In genomic region chr18:55401638-55402191, GRCh38 we compare ENCODE assay signal across 7 cellular contexts.
A peak's percentile ranks its signal among the peaks of the same experiment; 100 is the strongest.
DNase-seq lines count a peak whose midpoint lies in the region; ATAC-seq, FAIRE-seq and TF ChIP-seq lines count a peak whose summit lies in the region.

No MANE protein-coding gene starts in this region.

- TF ChIP-seq CTCF in OCI-LY3 (IDR thresholded peaks at IDR 0.05; ENCODE audit: low read depth, low read length) = no peak

- peak; percentile 69 for DNase-seq in fibroblast of gingiva (ENCODE audit: low read depth)
- DNase-seq in urothelium cell line (ENCODE audit: low spot score) = peak; percentile 27
- DNase-seq in NCI-H524 (lab: John Stamatoyannopoulos, UW) = no peak
- no peak for DNase-seq in foreskin melanocyte

- peaks cover 100% of the 10 kb centered on the region for H3K79me2 ChIP-seq in OCI-LY3 (ENCODE audit: low read length)

- H3K4me3 ChIP-seq in OCI-LY3 (ENCODE audit: low read length) (no peak overlapping the region), muscle layer of duodenum (ENCODE audit: low read depth in 1 of 2, low read length in 2 of 2) (peak overlapping the region; percentile 52 to 59)

- peaks cover 99% of the 10 kb centered on the region for H4K20me1 ChIP-seq in OCI-LY3 (ENCODE audit: insufficient read depth, low read length)

- H3K9ac ChIP-seq in OCI-LY3 (ENCODE audit: low read length) = no peak overlapping the region

- H3K9me3 ChIP-seq in OCI-LY3 (ENCODE audit: insufficient read depth, low read length) (no peaks in the 10 kb centered on the region), muscle layer of duodenum (ENCODE audit: control insufficient read depth in 1 of 2, low read length in 2 of 2) (no peaks in the 10 kb centered on the region)

- no peaks in the 10 kb centered on the region for H3K27me3 ChIP-seq in OCI-LY3 (ENCODE audit: low read depth, low read length)
- no peaks in the 10 kb centered on the region for H3K27me3 ChIP-seq in muscle layer of duodenum (ENCODE audit: low read depth, low read length)

- FAIRE-seq in urothelium cell line (lab: Jason Lieb, UNC) = no peak

- H3K36me3 ChIP-seq in OCI-LY3 (replicated peaks; ENCODE audit: low read depth, low read length) (peaks cover 53% of the 10 kb centered on the region), muscle layer of duodenum (ENCODE audit: control insufficient read depth in 1 of 2, insufficient read depth in 2 of 2, low read length in 2 of 2) (no peaks in the 10 kb centered on the region)

- H3K27ac ChIP-seq in OCI-LY3 (ENCODE audit: low read length) = peak overlapping the region; percentile 59
- H3K27ac ChIP-seq in muscle layer of duodenum (ENCODE audit: low read length) = peak overlapping the region; percentile 52

- H3K4me1 ChIP-seq in OCI-LY3 (ENCODE audit: low read length) = peaks cover 67% of the 10 kb centered on the region
- peaks cover 0 to 17% of the 10 kb centered on the region in 2 donors for H3K4me1 ChIP-seq in muscle layer of duodenum (ENCODE audit: control insufficient read depth in 1 of 2, insufficient read depth in 2 of 2, low read length in 2 of 2)

- peak overlapping the region; percentile 76 for H3K4me2 ChIP-seq in OCI-LY3 (ENCODE audit: low read length)

- no peak for ATAC-seq in HG02870 (IDR thresholded peaks at IDR 0.05; ENCODE audit: unreplicated experiment)

- no peak overlapping the region for H2AFZ ChIP-seq in OCI-LY3 (ENCODE audit: low read depth, low read length)

Comparison
In these comparisons a context has a peak if more than half of its experiments do, and no peak if none do; other contexts are left out.
1. DNase-seq: peak in fibroblast of gingiva (single experiment) and urothelium cell line (single experiment); none in NCI-H524 (0 of 2) and foreskin melanocyte (single experiment).